Comparison of ENCODE assay signal across 12 cellular contexts in genomic region chr11:113839842-113840241, GRCh38. TPM values are rescaled to one million over a fixed set of nuclear protein-coding genes. Genes with fewer than 3 reads are reported as not detected.
DNase-seq lines count a peak whose midpoint lies in the region; ATAC-seq, FAIRE-seq and TF ChIP-seq lines count a peak whose summit lies in the region.
"Had no signal": no experiment of that assay in that cellular context is flagged by ENCODE, and none has a peak within 500 bp of the region (broad histone marks: within the 10 kb centered on the region; RNA-seq: fewer than 3 reads in every experiment).

No MANE protein-coding gene starts in this region.

- peaks cover 14% of the 10 kb centered on the region for H3K4me1 Mint-ChIP-seq in central memory CD8-positive, alpha-beta T cell

- H3K27me3 ChIP-seq in pancreas: no peaks in the 10 kb centered on the region
- H3K27me3 ChIP-seq: tibial artery had no signal

- TF ChIP-seq CTCF in pancreas (IDR thresholded peaks at IDR 0.05): no peak

- ATAC-seq in GM18519 (IDR thresholded peaks at IDR 0.05; ENCODE audit: low FRiP score, unreplicated experiment): peak; percentile 95
- ATAC-seq in GM21381 (IDR thresholded peaks at IDR 0.05; ENCODE audit: unreplicated experiment): peak; percentile 95
- ATAC-seq in HG03064 (IDR thresholded peaks at IDR 0.05; ENCODE audit: low read depth, unreplicated experiment): peak; percentile 80
- ATAC-seq in central memory CD8-positive, alpha-beta T cell (replicated peaks; ENCODE audit: extremely low read depth, poor library complexity, severe bottlenecking): no peak
- no peak for ATAC-seq in pancreas

- H3K27me3 Mint-ChIP-seq in central memory CD8-positive, alpha-beta T cell: no peaks in the 10 kb centered on the region

- peaks cover 23% of the 10 kb centered on the region for H3K36me3 Mint-ChIP-seq in central memory CD8-positive, alpha-beta T cell (ENCODE audit: insufficient read depth)

- FAIRE-seq in pancreas (lab: Jason Lieb, UNC): no peak

- H3K4me1 ChIP-seq in pancreas: no peaks in the 10 kb centered on the region
- H3K4me1 ChIP-seq: tibial artery had no signal

- H3K9me3 Mint-ChIP-seq in central memory CD8-positive, alpha-beta T cell: no peaks in the 10 kb centered on the region

- no peaks in the 10 kb centered on the region for H3K9me3 ChIP-seq in pancreas
- H3K9me3 ChIP-seq: tibial artery had no signal

- no peak overlapping the region for H3K27ac ChIP-seq in pancreas
- H3K27ac ChIP-seq: tibial artery had no signal

- intact Hi-C loops in pancreas (cut with DNase I): no loop called here
- intact Hi-C loops in head of caudate nucleus (cut with DNase I): no loop called here

- no peak for DNase-seq in central memory CD8-positive, alpha-beta T cell (ENCODE audit: low spot score in 2 of 2)
- DNase-seq in T-helper 2 cell (no peak), pancreas (no peak), head of caudate nucleus (no peak), ureter (ENCODE audit: low spot score) (no peak)
- DNase-seq: DMS153; NCI-H2029; stimulated activated CD4-positive, alpha-beta T cell treated with anti-CD3 and anti-CD28 coated beads, Interleukin-1b, Interleukin-23, amount 100 ng/mL, for 48 hours; tibial artery had no signal

- H3K36me3 ChIP-seq in pancreas: peaks cover 0 to 3% (median 0%) of the 10 kb centered on the region in 3 donors

- H3K27ac Mint-ChIP-seq in central memory CD8-positive, alpha-beta T cell (ENCODE audit: low read depth): peak overlapping the region; percentile 54

- no peak overlapping the region for H3K4me3 ChIP-seq in pancreas
- H3K4me3 ChIP-seq: tibial artery had no signal

- no peak overlapping the region for H3K4me3 Mint-ChIP-seq in central memory CD8-positive, alpha-beta T cell

- WGBS in pancreas, 2 donors: 93 to 100% methylated on average over 6 of the region's 6 CpGs

RNA-seq across cellular contexts. Expression of gene USP28, which starts 35.5 kb away (rescaled TPM):
- total RNA-seq in pancreas (10 to 100 TPM in 3 of 6 donors, 1 to 10 TPM in 3; 6.3 to 16.6 (median 9.8) TPM), ureter (28.7 TPM)
- polyA plus RNA-seq in pancreas: 1 to 10 TPM; 3.2 to 4.2 TPM

Comparison
In these comparisons a context has a peak if more than half of its experiments do, and no peak if none do; other contexts are left out.
1. ATAC-seq: peak in GM18519 (single experiment), GM21381 (single experiment) and HG03064 (single experiment); none in central memory CD8-positive, alpha-beta T cell (single experiment) and pancreas (0 of 4).